ENCODE assay signal across 15 cellular contexts in genomic region chr5:50836356-50836755, GRCh38.
DNase-seq lines count a peak whose midpoint lies in the region; ATAC-seq and TF ChIP-seq lines count a peak whose summit lies in the region.
"Had no signal": no experiment of that assay in that cellular context is flagged by ENCODE, and none has a peak within 500 bp of the region (broad histone marks: within the 10 kb centered on the region; RNA-seq: fewer than 3 reads in every experiment).

No MANE protein-coding gene starts in this region.

- no peak for TF ChIP-seq CTCF in activated CD8-positive, alpha-beta T cell treated with anti-CD3 and anti-CD28 coated beads for 36 hours (IDR thresholded peaks at IDR 0.05)
- TF ChIP-seq CTCF in MCF 10A (IDR thresholded peaks at IDR 0.05; ENCODE audit: unreplicated experiment) = no peak

- no peak overlapping the region for H3K4me3 Mint-ChIP-seq in activated CD8-positive, alpha-beta T cell treated with anti-CD3 and anti-CD28 coated beads for 36 hours
- H3K4me3 Mint-ChIP-seq in activated CD8-positive, alpha-beta T cell treated with anti-CD3 and anti-CD28 coated beads, Interleukin-2, amount 10 ng/mL, durations not matched to agents 7 days and 5 days = no peak overlapping the region
- H3K4me3 Mint-ChIP-seq in activated T-helper 17 cell treated with anti-CD3 and anti-CD28 coated beads, Interleukin-2, amount 50 U/mL, for 72 hours = no peak overlapping the region
- H3K4me3 Mint-ChIP-seq in MCF 10A (ENCODE audit: unreplicated experiment) = no peak overlapping the region
- H3K4me3 Mint-ChIP-seq: CD14-positive monocyte; CD8-positive, alpha-beta memory T cell; H9 had no signal

- POLR2A ChIA-PET in activated CD8-positive, alpha-beta T cell treated with anti-CD3 and anti-CD28 coated beads for 36 hours (lab: Charles Lee) = no interaction called here
- POLR2A ChIA-PET in activated CD8-positive, alpha-beta T cell treated with anti-CD3 and anti-CD28 coated beads, Interleukin-2, amount 10 ng/mL, durations not matched to agents 7 days and 5 days (lab: Charles Lee) = no interaction called here
- POLR2A ChIA-PET in MCF 10A (lab: Yijun Ruan, JAX) = no interaction called here

- no peaks in the 10 kb centered on the region for H3K9me3 Mint-ChIP-seq in activated CD8-positive, alpha-beta T cell treated with anti-CD3 and anti-CD28 coated beads for 36 hours
- no peaks in the 10 kb centered on the region for H3K9me3 Mint-ChIP-seq in activated CD8-positive, alpha-beta T cell treated with anti-CD3 and anti-CD28 coated beads, Interleukin-2, amount 10 ng/mL, durations not matched to agents 7 days and 5 days (ENCODE audit: insufficient read depth)
- H3K9me3 Mint-ChIP-seq in activated T-helper 17 cell treated with anti-CD3 and anti-CD28 coated beads, Interleukin-2, amount 50 U/mL, for 72 hours = no peaks in the 10 kb centered on the region
- no peaks in the 10 kb centered on the region for H3K9me3 Mint-ChIP-seq in MCF 10A (ENCODE audit: unreplicated experiment)
- H3K9me3 Mint-ChIP-seq: CD14-positive monocyte; CD8-positive, alpha-beta memory T cell; H9 had no signal

- H3K27me3 Mint-ChIP-seq in activated CD8-positive, alpha-beta T cell treated with anti-CD3 and anti-CD28 coated beads for 36 hours = no peaks in the 10 kb centered on the region
- H3K27me3 Mint-ChIP-seq in activated CD8-positive, alpha-beta T cell treated with anti-CD3 and anti-CD28 coated beads, Interleukin-2, amount 10 ng/mL, durations not matched to agents 7 days and 5 days (ENCODE audit: low read depth) = no peaks in the 10 kb centered on the region
- no peaks in the 10 kb centered on the region for H3K27me3 Mint-ChIP-seq in activated T-helper 17 cell treated with anti-CD3 and anti-CD28 coated beads, Interleukin-2, amount 50 U/mL, for 72 hours
- H3K27me3 Mint-ChIP-seq in MCF 10A (ENCODE audit: insufficient read depth, unreplicated experiment) = no peaks in the 10 kb centered on the region
- H3K27me3 Mint-ChIP-seq: CD8-positive, alpha-beta memory T cell had no signal

- CTCF ChIA-PET in activated CD8-positive, alpha-beta T cell treated with anti-CD3 and anti-CD28 coated beads for 36 hours (lab: Charles Lee) = no interaction called here
- CTCF ChIA-PET in activated CD8-positive, alpha-beta T cell treated with anti-CD3 and anti-CD28 coated beads, Interleukin-2, amount 10 ng/mL, durations not matched to agents 7 days and 5 days (lab: Charles Lee) = no interaction called here
- CTCF ChIA-PET in MCF 10A (lab: Yijun Ruan, JAX) = no interaction called here

- no peak for DNase-seq in activated CD8-positive, alpha-beta T cell treated with anti-CD3 and anti-CD28 coated beads for 36 hours
- DNase-seq in activated CD8-positive, alpha-beta T cell treated with anti-CD3 and anti-CD28 coated beads, Interleukin-2, amount 10 ng/mL, durations not matched to agents 7 days and 5 days = no peak
- DNase-seq in islet precursor cell (peak; percentile 69), MCF 10A (ENCODE audit: unreplicated experiment) (no peak)
- DNase-seq: Caco-2; CD8-positive, alpha-beta memory T cell; DND-41; GDM1; GOT3; H9; IMR-90 had no signal

- H3K36me3 Mint-ChIP-seq in activated CD8-positive, alpha-beta T cell treated with anti-CD3 and anti-CD28 coated beads for 36 hours (ENCODE audit: low read depth) = peaks cover 19% of the 10 kb centered on the region
- peaks cover 52% of the 10 kb centered on the region for H3K36me3 Mint-ChIP-seq in activated CD8-positive, alpha-beta T cell treated with anti-CD3 and anti-CD28 coated beads, Interleukin-2, amount 10 ng/mL, durations not matched to agents 7 days and 5 days (ENCODE audit: low read depth)
- H3K36me3 Mint-ChIP-seq in activated T-helper 17 cell treated with anti-CD3 and anti-CD28 coated beads, Interleukin-2, amount 50 U/mL, for 72 hours (ENCODE audit: low read depth) = peaks cover 99% of the 10 kb centered on the region
- peaks cover 15% of the 10 kb centered on the region for H3K36me3 Mint-ChIP-seq in MCF 10A (ENCODE audit: insufficient read depth, unreplicated experiment)

- ATAC-seq in activated CD8-positive, alpha-beta T cell treated with anti-CD3 and anti-CD28 coated beads for 36 hours = no peak
- ATAC-seq in activated CD8-positive, alpha-beta T cell treated with anti-CD3 and anti-CD28 coated beads, Interleukin-2, amount 10 ng/mL, durations not matched to agents 7 days and 5 days = no peak
- no peak for ATAC-seq in activated T-helper 17 cell treated with anti-CD3 and anti-CD28 coated beads, Interleukin-2, amount 50 U/mL, for 72 hours (replicated peaks)
- ATAC-seq in GM21423 (IDR thresholded peaks at IDR 0.05; ENCODE audit: unreplicated experiment) = no peak
- no peak for ATAC-seq in GM19395 (IDR thresholded peaks at IDR 0.05; ENCODE audit: unreplicated experiment)

- H3K4me1 Mint-ChIP-seq in activated CD8-positive, alpha-beta T cell treated with anti-CD3 and anti-CD28 coated beads for 36 hours (ENCODE audit: low read depth) = no peaks in the 10 kb centered on the region
- no peaks in the 10 kb centered on the region for H3K4me1 Mint-ChIP-seq in activated CD8-positive, alpha-beta T cell treated with anti-CD3 and anti-CD28 coated beads, Interleukin-2, amount 10 ng/mL, durations not matched to agents 7 days and 5 days (ENCODE audit: low read depth)
- no peaks in the 10 kb centered on the region for H3K4me1 Mint-ChIP-seq in activated T-helper 17 cell treated with anti-CD3 and anti-CD28 coated beads, Interleukin-2, amount 50 U/mL, for 72 hours
- no peaks in the 10 kb centered on the region for H3K4me1 Mint-ChIP-seq in MCF 10A (ENCODE audit: insufficient read depth, unreplicated experiment)
- H3K4me1 Mint-ChIP-seq: CD14-positive monocyte had no signal

- peak overlapping the region; percentile 18 for H3K27ac Mint-ChIP-seq in activated CD8-positive, alpha-beta T cell treated with anti-CD3 and anti-CD28 coated beads for 36 hours
- H3K27ac Mint-ChIP-seq in activated CD8-positive, alpha-beta T cell treated with anti-CD3 and anti-CD28 coated beads, Interleukin-2, amount 10 ng/mL, durations not matched to agents 7 days and 5 days = no peak overlapping the region
- H3K27ac Mint-ChIP-seq in activated T-helper 17 cell treated with anti-CD3 and anti-CD28 coated beads, Interleukin-2, amount 50 U/mL, for 72 hours = peak overlapping the region; percentile 23
- H3K27ac Mint-ChIP-seq in MCF 10A (ENCODE audit: low read depth, unreplicated experiment) = no peak overlapping the region
- H3K27ac Mint-ChIP-seq: H9 had no signal

- no TSS peak for BruUV-seq in MCF 10A (replicated peaks; lab: Mats Ljungman, UMichigan)

- intact Hi-C loops in activated CD8-positive, alpha-beta T cell treated with anti-CD3 and anti-CD28 coated beads for 36 hours (cut with micrococcal nuclease) = no loop called here
- intact Hi-C loops in MCF 10A (cut with micrococcal nuclease) = no loop called here

Comparison
In these comparisons a context has a peak if more than half of its experiments do, and no peak if none do; other contexts are left out.
1. H3K27ac Mint-ChIP-seq: peak in activated CD8-positive, alpha-beta T cell treated with anti-CD3 and anti-CD28 coated beads for 36 hours (single experiment) and activated T-helper 17 cell treated with anti-CD3 and anti-CD28 coated beads, Interleukin-2, amount 50 U/mL, for 72 hours (single experiment); none in activated CD8-positive, alpha-beta T cell treated with anti-CD3 and anti-CD28 coated beads, Interleukin-2, amount 10 ng/mL, durations not matched to agents 7 days and 5 days (single experiment) and MCF 10A (single experiment).